19 cellular contexts compared by ENCODE assay signal in the genomic region with DNA sequence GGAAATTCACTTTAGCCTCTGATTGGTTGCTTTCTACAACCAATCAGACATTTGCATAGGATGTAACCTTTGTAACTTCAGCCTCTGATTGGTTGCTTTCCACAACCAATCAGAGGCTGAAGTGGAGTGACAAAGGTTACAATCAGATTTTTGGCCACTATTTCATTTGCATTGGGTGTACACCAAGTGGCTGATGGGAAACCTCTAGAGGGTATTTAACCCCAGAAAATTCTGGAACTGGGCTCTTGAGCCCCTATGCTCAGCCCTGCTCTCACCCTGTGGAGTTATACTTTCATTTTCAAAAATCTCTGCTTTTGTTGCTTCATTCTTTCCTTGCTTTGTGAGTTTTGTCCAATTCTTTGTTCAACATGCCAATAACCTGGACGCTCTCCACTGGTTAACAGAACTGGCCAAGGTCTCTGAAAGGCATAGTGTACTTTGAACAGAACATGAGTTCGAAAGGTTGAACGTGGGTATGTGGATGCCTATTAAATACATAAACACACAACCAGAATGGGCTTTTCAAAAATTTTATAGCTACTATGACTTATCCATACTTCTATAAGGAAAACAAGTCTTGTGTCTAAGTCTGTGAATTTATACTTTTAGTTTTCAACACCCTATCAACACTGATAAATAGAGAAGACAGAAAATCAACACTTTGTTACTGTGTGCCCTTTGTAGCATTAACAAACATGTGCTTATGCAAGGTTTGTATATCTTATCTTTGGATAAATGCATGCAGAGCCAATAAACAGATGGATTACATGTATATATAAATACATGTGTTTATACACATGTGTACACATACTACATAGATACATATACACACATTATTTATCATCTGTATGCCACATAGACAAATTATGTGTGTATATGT.
"Had no signal": no experiment of that assay in that cellular context is flagged by ENCODE, and none has a peak within 500 bp of the region (broad histone marks: within the 10 kb centered on the region; RNA-seq: fewer than 3 reads in every experiment).

No MANE protein-coding gene starts in this region.

- FAIRE-seq: HTR-8/SVneo had no signal

- H3K27ac ChIP-seq: HL-60, RWPE1 had no signal

- DNase-seq: KBM-7; MV-4-11; NCI-H1092 treated with DMSO at 0.1 percent for 48 hours; NCI-H1436; NCI-H187; NCI-H2029; NCI-H2171 treated with DMSO at 0.1 percent for 48 hours; NCI-H524; NCI-H526 treated with DMSO at 0.1 percent for 48 hours; NCI-H774; NK-92 treated with Interleukin-12 subunit alpha and Interleukin-12 subunit beta, amount 100 ng/mL, for 24 hours; PC-3; SHP77; SW 1271; T-cell had no signal

- ATAC-seq: Panc1, PC-3, T-cell had no signal
